1 cellular context compared by ENCODE assay signal in genomic region chrX:13669246-13669689, GRCh38.
TF ChIP-seq lines count a peak whose summit lies in the region.

No MANE protein-coding gene starts in this region.

TF ChIP-seq in GM12878, 131 proteins besides CTCF, POLR2A, EP300 and RAD21 (continued from another document):
- no peak for TF ChIP-seq ZBTB40 (IDR thresholded peaks at IDR 0.05; ENCODE audit: borderline replicate concordance)
- TF ChIP-seq SIN3A (IDR thresholded peaks at IDR 0.05; ENCODE audit: low read depth, low read length), result no peak
- TF ChIP-seq SMARCA5 (IDR thresholded peaks at IDR 0.05), result no peak
- peak; percentile 91 for TF ChIP-seq NR2F1 (conservative IDR thresholded peaks at IDR 0.05)
- TF ChIP-seq MEF2A (IDR thresholded peaks at IDR 0.05; ENCODE audit: insufficient read depth, low read depth, low read length), result peak; percentile 81
- TF ChIP-seq JUND (IDR thresholded peaks at IDR 0.05; ENCODE audit: low read depth, low read length), result no peak
- TF ChIP-seq LARP7 (IDR thresholded peaks at IDR 0.05), result no peak
- TF ChIP-seq, protein P1, sequence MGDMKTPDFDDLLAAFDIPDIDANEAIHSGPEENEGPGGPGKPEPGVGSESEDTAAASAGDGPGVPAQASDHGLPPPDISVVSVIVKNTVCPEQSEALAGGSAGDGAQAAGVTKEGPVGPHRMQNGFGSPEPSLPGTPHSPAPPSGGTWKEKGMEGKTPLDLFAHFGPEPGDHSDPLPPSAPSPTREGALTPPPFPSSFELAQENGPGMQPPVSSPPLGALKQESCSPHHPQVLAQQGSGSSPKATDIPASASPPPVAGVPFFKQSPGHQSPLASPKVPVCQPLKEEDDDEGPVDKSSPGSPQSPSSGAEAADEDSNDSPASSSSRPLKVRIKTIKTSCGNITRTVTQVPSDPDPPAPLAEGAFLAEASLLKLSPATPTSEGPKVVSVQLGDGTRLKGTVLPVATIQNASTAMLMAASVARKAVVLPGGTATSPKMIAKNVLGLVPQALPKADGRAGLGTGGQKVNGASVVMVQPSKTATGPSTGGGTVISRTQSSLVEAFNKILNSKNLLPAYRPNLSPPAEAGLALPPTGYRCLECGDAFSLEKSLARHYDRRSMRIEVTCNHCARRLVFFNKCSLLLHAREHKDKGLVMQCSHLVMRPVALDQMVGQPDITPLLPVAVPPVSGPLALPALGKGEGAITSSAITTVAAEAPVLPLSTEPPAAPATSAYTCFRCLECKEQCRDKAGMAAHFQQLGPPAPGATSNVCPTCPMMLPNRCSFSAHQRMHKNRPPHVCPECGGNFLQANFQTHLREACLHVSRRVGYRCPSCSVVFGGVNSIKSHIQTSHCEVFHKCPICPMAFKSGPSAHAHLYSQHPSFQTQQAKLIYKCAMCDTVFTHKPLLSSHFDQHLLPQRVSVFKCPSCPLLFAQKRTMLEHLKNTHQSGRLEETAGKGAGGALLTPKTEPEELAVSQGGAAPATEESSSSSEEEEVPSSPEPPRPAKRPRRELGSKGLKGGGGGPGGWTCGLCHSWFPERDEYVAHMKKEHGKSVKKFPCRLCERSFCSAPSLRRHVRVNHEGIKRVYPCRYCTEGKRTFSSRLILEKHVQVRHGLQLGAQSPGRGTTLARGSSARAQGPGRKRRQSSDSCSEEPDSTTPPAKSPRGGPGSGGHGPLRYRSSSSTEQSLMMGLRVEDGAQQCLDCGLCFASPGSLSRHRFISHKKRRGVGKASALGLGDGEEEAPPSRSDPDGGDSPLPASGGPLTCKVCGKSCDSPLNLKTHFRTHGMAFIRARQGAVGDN (IDR thresholded peaks at IDR 0.05), result peak; percentile 93
- TF ChIP-seq EGR1 (IDR thresholded peaks at IDR 0.05; ENCODE audit: borderline replicate concordance in 1 of 2, low read depth in 2 of 2, low read length in 2 of 2), result no peak
- peak; percentile 98 for TF ChIP-seq ATF7 (IDR thresholded peaks at IDR 0.05; ENCODE audit: low read depth)
- peak; percentile 39; the same call in 1 of the 2 replicates for TF ChIP-seq TCF7 (IDR thresholded peaks at IDR 0.05; ENCODE audit: borderline replicate concordance)
- TF ChIP-seq FOXM1 (IDR thresholded peaks at IDR 0.05; ENCODE audit: low read depth, low read length), result peak; percentile 84
